15 cellular contexts compared by ENCODE assay signal in genomic region chr1:200048244-200048643, GRCh38. TPM values are rescaled to one million over a fixed set of nuclear protein-coding genes. Genes with fewer than 3 reads are reported as not detected.
"Had no signal": no experiment of that assay in that cellular context is flagged by ENCODE, and none has a peak within 500 bp of the region (broad histone marks: within the 10 kb centered on the region; RNA-seq: fewer than 3 reads in every experiment).

No MANE protein-coding gene starts in this region.

- DNase-seq: activated CD4-positive, alpha-beta T cell treated with anti-CD3 and anti-CD28 coated beads, Interleukin-2, amount 50 U/mL, for 4 hours; activated CD4-positive, CD25-positive, alpha-beta regulatory T cell treated with anti-CD3 and anti-CD28 coated beads, Interleukin-2, amount 50 U/mL, for 72 hours; activated effector memory CD4-positive, alpha-beta T cell treated with Interleukin-2 at 50 U/mL for 16 hours; activated T-cell treated with anti-CD3 and anti-CD28 coated beads, Interleukin-2, amount 50 U/mL, for 24 hours; amygdala; brain microvascular endothelial cell; hypothalamus; lower lobe of right lung; naive B cell; right lobe of liver; stimulated activated CD4-positive, alpha-beta T cell treated with anti-CD3 and anti-CD28 coated beads, Interleukin-4, amount 100 ng/mL, for 1 hour; stimulated activated CD8-positive, alpha-beta memory T cell treated with anti-CD3 and anti-CD28 coated beads, Interleukin-4, amount 100 ng/mL, for 48 hours; stimulated activated naive CD8-positive, alpha-beta T cell treated with anti-CD3 and anti-CD28 coated beads, Interleukin-15, Interleukin-2, amounts not matched to agents 100 U/mL and 50 U/mL, for 24 hours had no signal

- H3K27ac ChIP-seq: brain microvascular endothelial cell, lower lobe of right lung, right lobe of liver, suprapubic skin had no signal

- H3K36me3 ChIP-seq: brain microvascular endothelial cell, lower lobe of right lung, suprapubic skin had no signal

- ATAC-seq: lower lobe of right lung; right lobe of liver; stimulated activated naive CD8-positive, alpha-beta T cell treated with anti-CD3 and anti-CD28 coated beads, Interleukin-15, Interleukin-2, amounts not matched to agents 100 U/mL and 50 U/mL, for 24 hours had no signal

- H3K4me3 ChIP-seq: lower lobe of right lung, right lobe of liver, suprapubic skin had no signal

- H3K27me3 ChIP-seq: right lobe of liver had no signal

- H3K9me3 ChIP-seq: lower lobe of right lung, right lobe of liver, suprapubic skin had no signal

- H3K4me1 ChIP-seq: lower lobe of right lung had no signal

RNA-seq across cellular contexts. Expression of gene NR5A2, which starts 20.7 kb away (rescaled TPM):
- total RNA-seq: T-helper 2 cell treated with Interferon-gamma antibody and Interleukin-4, amounts not matched to agents 100 ng/mL and 5 ng/mL, for 36 hours had no signal
